In the genomic region with DNA sequence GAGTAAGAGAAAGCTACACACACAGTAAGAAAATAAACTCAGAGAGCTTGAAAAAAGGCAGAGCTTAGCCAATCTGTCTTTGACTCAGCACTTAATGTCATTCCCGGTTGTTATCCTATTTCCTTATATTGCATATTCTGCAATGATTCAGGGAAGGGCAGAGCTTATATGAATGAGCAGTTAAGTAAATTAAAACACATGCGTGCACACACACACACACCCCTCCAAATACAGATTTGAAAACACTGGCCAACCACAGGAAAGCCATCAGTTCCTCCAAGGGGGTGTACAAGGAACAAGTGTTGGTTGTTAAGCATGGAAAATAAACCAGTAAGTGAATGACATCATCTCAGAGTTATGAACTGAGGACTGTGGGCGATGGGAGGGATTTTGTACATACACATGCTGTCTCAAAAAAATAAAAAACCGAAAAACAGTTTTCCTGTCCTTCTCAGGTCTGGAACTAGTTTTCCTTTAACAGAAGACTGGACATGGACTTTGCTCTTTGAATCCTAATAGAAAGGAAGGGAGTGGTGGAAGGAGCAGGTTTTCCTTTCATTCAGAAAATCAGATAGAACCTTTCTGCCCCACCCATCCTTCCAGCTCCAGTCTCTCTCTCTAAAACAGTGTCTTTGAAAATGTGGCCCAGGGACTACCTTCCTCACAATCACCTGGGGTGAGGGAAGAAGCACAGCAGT, we compare ENCODE assay signal across 8 cellular contexts. TPM values are rescaled to one million over a fixed set of nuclear protein-coding genes. Genes with fewer than 3 reads are reported as not detected.
A peak's percentile ranks its signal among the peaks of the same experiment; 100 is the strongest.
DNase-seq lines count a peak whose midpoint lies in the region; TF ChIP-seq lines count a peak whose summit lies in the region.

No MANE protein-coding gene starts in this region.

- H3K27me3 ChIP-seq in adipocyte (replicated peaks; ENCODE audit: control insufficient read depth, insufficient read depth, low read length) (peaks cover 12% of the 10 kb centered on the region), muscle layer of duodenum (ENCODE audit: low read depth, low read length) (no peaks in the 10 kb centered on the region), esophagus muscularis mucosa (peaks cover 0 to 8% (median 0%) of the 10 kb centered on the region in 4 donors), uterus (no peaks in the 10 kb centered on the region)

- no peaks in the 10 kb centered on the region for H3K9me3 ChIP-seq in adipocyte (ENCODE audit: control insufficient read depth, low read length)
- H3K9me3 ChIP-seq in muscle layer of duodenum (ENCODE audit: control insufficient read depth in 1 of 2, low read length in 2 of 2): no peaks in the 10 kb centered on the region
- no peaks in the 10 kb centered on the region for H3K9me3 ChIP-seq in esophagus muscularis mucosa
- H3K9me3 ChIP-seq in uterus: no peaks in the 10 kb centered on the region

- WGBS in esophagus muscularis mucosa: 8% methylated on average over 4 of the region's 4 CpGs

- H3K4me3 ChIP-seq in adipocyte (ENCODE audit: low read length) (peak overlapping the region; percentile 86), muscle layer of duodenum (ENCODE audit: low read depth in 1 of 2, low read length in 2 of 2) (peak overlapping the region; percentile 50 to 67), esophagus muscularis mucosa (peak overlapping the region in 1 of 4 donors; percentile 44), uterus (no peak overlapping the region)

- H3K27ac ChIP-seq in muscle layer of duodenum (ENCODE audit: low read length) (peak overlapping the region; percentile 72), esophagus muscularis mucosa (replicated peaks in 1 of 4) (no peak overlapping the region), uterus (no peak overlapping the region)

- intact Hi-C loops in esophagus muscularis mucosa (cut with DNase I): loop anchor here (5.0 kb wide), 1 partner anchor 54 kb away; no protein-coding TSS in a partner anchor
- intact Hi-C loops in uterus (cut with DNase I; ENCODE audit: low total_unique reads): no loop called here

- H3K9ac ChIP-seq in adipocyte (ENCODE audit: low read length): peak overlapping the region; percentile 73

- TF ChIP-seq CTCF in esophagus muscularis mucosa (IDR thresholded peaks at IDR 0.05) (no peak), uterus (IDR thresholded peaks at IDR 0.05) (no peak)

- TF ChIP-seq EP300 in esophagus muscularis mucosa (IDR thresholded peaks at IDR 0.05): no peak

- TF ChIP-seq POLR2A in esophagus muscularis mucosa (IDR thresholded peaks at IDR 0.05; ENCODE audit: low read depth) (no peak), uterus (IDR thresholded peaks at IDR 0.05) (no peak)

- no peaks in the 10 kb centered on the region for H3K36me3 ChIP-seq in adipocyte (ENCODE audit: control insufficient read depth, insufficient read depth, low read length, severe bottlenecking)
- H3K36me3 ChIP-seq in muscle layer of duodenum (ENCODE audit: control insufficient read depth in 1 of 2, insufficient read depth in 2 of 2, low read length in 2 of 2): no peaks in the 10 kb centered on the region
- no peaks in the 10 kb centered on the region for H3K36me3 ChIP-seq in esophagus muscularis mucosa
- no peaks in the 10 kb centered on the region for H3K36me3 ChIP-seq in uterus

- H3K4me1 ChIP-seq in adipocyte (ENCODE audit: control insufficient read depth, insufficient read depth, low read length) (peaks cover 19% of the 10 kb centered on the region), muscle layer of duodenum (ENCODE audit: control insufficient read depth in 1 of 2, insufficient read depth in 2 of 2, low read length in 2 of 2) (peaks cover 11 to 12% of the 10 kb centered on the region in 2 donors), esophagus muscularis mucosa (peaks cover 7 to 17% (median 13%) of the 10 kb centered on the region in 4 donors), uterus (peaks cover 0 to 5% of the 10 kb centered on the region in 2 donors)

- in situ Hi-C loops in KBM-7 (cut with MboI; ENCODE audit: low pct_unique_long_range_greater_than_20kb, low sequenced_read_pairs): no loop called here

- DNase-seq in COLO829 (ENCODE audit: low spot score) (peak; percentile 81), KBM-7 (peak; percentile 70), adipocyte (ENCODE audit: low read depth) (peak; percentile 85), esophagus muscularis mucosa (ENCODE audit: extremely low spot score) (no peak), uterus (no peak), NCI-H524 treated with DMSO at 0.1 percent for 48 hours (lab: John Stamatoyannopoulos, UW) (no peak)
- DNase-seq in activated CD4-positive, CD25-positive, alpha-beta regulatory T cell treated with anti-CD3 and anti-CD28 coated beads, Interleukin-2, amount 50 U/mL, for 72 hours: no peak

RNA-seq across cellular contexts. Expression of gene IQGAP3, which starts 1.0 kb away (rescaled TPM):
- total RNA-seq in esophagus muscularis mucosa (1 to 10 TPM in 1 of 4 donors, under 1 TPM in 2, not detected in 1; 0.06 to 1.1 (median 0.50) TPM), uterus (10 to 100 TPM in 1 of 4 donors, under 1 TPM in 1, not detected in 2; 0.09 to 13.2 TPM)

RNA-seq across cellular contexts. Expression of gene TTC24, which starts 8.1 kb away (rescaled TPM):
- total RNA-seq in esophagus muscularis mucosa: not detected
- total RNA-seq in uterus: not detected

RNA-seq across cellular contexts. Expression of gene NAXE, which starts 20.2 kb away (rescaled TPM):
- total RNA-seq in esophagus muscularis mucosa (10 to 100 TPM; 73.5 to 98.0 (median 85.2) TPM), uterus (10 to 100 TPM; 39.5 to 74.4 (median 52.2) TPM)

RNA-seq across cellular contexts. Expression of gene GPATCH4, which starts 29.9 kb away (rescaled TPM):
- 10 to 100 TPM; 22.6 to 32.8 (median 26.4) TPM for total RNA-seq in esophagus muscularis mucosa
- 10 to 100 TPM in 3 of 4 donors, 1 to 10 TPM in 1; 2.3 to 31.6 (median 19.8) TPM for total RNA-seq in uterus

RNA-seq across cellular contexts. Expression of gene HAPLN2, which starts 47.8 kb away (rescaled TPM):
- total RNA-seq in esophagus muscularis mucosa (1 to 10 TPM in 3 of 4 donors, under 1 TPM in 1; 0.83 to 5.1 (median 2.2) TPM), uterus (1 to 10 TPM in 1 of 4 donors, under 1 TPM in 1, not detected in 2; 0.77 to 3.9 TPM)

Comparison
In these comparisons a context has a peak if more than half of its experiments do, and no peak if none do; other contexts are left out.
1. DNase-seq: peak in COLO829 (single experiment), KBM-7 (single experiment) and adipocyte (single experiment); none in esophagus muscularis mucosa (single experiment), uterus (0 of 2), NCI-H524 treated with DMSO at 0.1 percent for 48 hours (single experiment) and activated CD4-positive, CD25-positive, alpha-beta regulatory T cell treated with anti-CD3 and anti-CD28 coated beads, Interleukin-2, amount 50 U/mL, for 72 hours (single experiment).
2. H3K4me3 ChIP-seq: peak in adipocyte (single experiment) and muscle layer of duodenum (2 of 2); none in uterus (0 of 2).